In the genomic region with DNA sequence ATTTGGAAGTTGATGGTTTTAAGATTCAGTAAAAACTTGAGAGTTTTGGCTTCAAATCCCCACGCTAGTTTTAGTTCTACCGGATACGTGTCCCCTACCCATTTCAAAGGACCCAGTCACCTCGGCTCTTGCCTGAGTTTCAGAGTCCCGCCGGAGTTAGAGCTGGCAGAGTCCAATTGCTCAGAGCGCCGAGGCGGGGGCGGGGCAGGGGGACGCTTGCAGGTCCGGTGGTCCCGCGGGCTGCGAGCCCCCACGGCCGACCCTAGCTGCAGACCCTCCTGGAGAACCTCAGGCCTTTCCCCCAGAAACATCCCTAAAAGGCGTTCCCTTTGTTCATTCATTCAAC, we compare ENCODE assay signal across 8 cellular contexts. TPM values are rescaled to one million over a fixed set of nuclear protein-coding genes. Genes with fewer than 3 reads are reported as not detected.
DNase-seq lines count a peak whose midpoint lies in the region; ATAC-seq and TF ChIP-seq lines count a peak whose summit lies in the region.

No MANE protein-coding gene starts in this region.

- H3K36me3 Mint-ChIP-seq in immature natural killer cell: peaks cover 0 to 8% (median 0%) of the 10 kb centered on the region in 3 donors

- peak overlapping the region; percentile 81 for H3K4me3 ChIP-seq in astrocyte of the spinal cord (ENCODE audit: low read depth, low read length)

- ATAC-seq in HG03460 (IDR thresholded peaks at IDR 0.05; ENCODE audit: unreplicated experiment): peak; percentile 24

- in situ Hi-C loops in astrocyte of the spinal cord (cut with HindIII; ENCODE audit: low sequenced_read_pairs): no loop called here

- H3K27me3 Mint-ChIP-seq in immature natural killer cell (ENCODE audit: low read depth in 3 of 3): peaks cover 0 to 2% (median 2%) of the 10 kb centered on the region in 3 donors

- TF ChIP-seq CTCF in astrocyte of the spinal cord (IDR thresholded peaks at IDR 0.05; ENCODE audit: low read depth, low read length): no peak

- H3K4me3 Mint-ChIP-seq in immature natural killer cell: peak overlapping the region; percentile 90 to 98 (median 96)

- peak; percentile 16 for DNase-seq in NOMO-1 treated with DMSO at 0.1 percent for 48 hours (lab: John Stamatoyannopoulos, UW; ENCODE audit: unreplicated experiment)
- no peak for DNase-seq in NOMO-1 treated with dmso at 0.1 percent for 144 hours (lab: John Stamatoyannopoulos, UW; ENCODE audit: unreplicated experiment)
- DNase-seq in SW480 (ENCODE audit: low spot score): peak; percentile 42
- no peak for DNase-seq in astrocyte of the spinal cord (ENCODE audit: low read depth, low spot score)
- DNase-seq in immature natural killer cell: no peak
- DNase-seq in stimulated activated CD4-positive, alpha-beta T cell treated with anti-CD3 and anti-CD28 coated beads, Interleukin-12 subunit alpha, Interleukin-12 subunit beta, amount 100 ng/mL, for 48 hours (ENCODE audit: low read depth in 2 of 3, low spot score in 1 of 3): peak; percentile 25 to 28 (median 25)
- no peak for DNase-seq in epidermal melanocyte (ENCODE audit: insufficient read length, low spot score)

- peaks cover 34 to 39% of the 10 kb centered on the region in 2 donors for H3K4me1 Mint-ChIP-seq in immature natural killer cell

- H3K27ac Mint-ChIP-seq in immature natural killer cell: peak overlapping the region; percentile 90 to 93 (median 92)

- H3K9me3 Mint-ChIP-seq in immature natural killer cell: no peaks in the 10 kb centered on the region

RNA-seq across cellular contexts. Expression of gene VPS45, which starts 0.8 kb away (rescaled TPM):
- polyA plus RNA-seq in immature natural killer cell: 10 to 100 TPM; 30.5 to 39.9 (median 35.1) TPM

RNA-seq across cellular contexts. Expression of gene OTUD7B, which starts 56.3 kb away (rescaled TPM):
- 1 to 10 TPM in 1 of 3 donors, under 1 TPM in 2; 0.24 to 4.3 (median 0.54) TPM for polyA plus RNA-seq in immature natural killer cell

Comparison
In these comparisons a context has a peak if more than half of its experiments do, and no peak if none do; other contexts are left out.
1. DNase-seq: peak in NOMO-1 treated with DMSO at 0.1 percent for 48 hours (single experiment), SW480 (single experiment) and stimulated activated CD4-positive, alpha-beta T cell treated with anti-CD3 and anti-CD28 coated beads, Interleukin-12 subunit alpha, Interleukin-12 subunit beta, amount 100 ng/mL, for 48 hours (3 of 3); none in NOMO-1 treated with dmso at 0.1 percent for 144 hours (single experiment), astrocyte of the spinal cord (single experiment), immature natural killer cell (0 of 3) and epidermal melanocyte (single experiment).